In genomic region chr19:46515879-46516350, GRCh38 we compare ENCODE assay signal across 8 cellular contexts. TPM values are rescaled to one million over a fixed set of nuclear protein-coding genes. Genes with fewer than 3 reads are reported as not detected.
DNase-seq lines count a peak whose midpoint lies in the region; ATAC-seq, FAIRE-seq and TF ChIP-seq lines count a peak whose summit lies in the region.

No MANE protein-coding gene starts in this region.

- no peaks in the 10 kb centered on the region for H3F3A ChIP-seq in PC-9 (ENCODE audit: insufficient read depth, low read depth)

- no peaks in the 10 kb centered on the region for H3K36me3 ChIP-seq in PC-9 (ENCODE audit: low read depth)

- no peak overlapping the region for H2AFZ ChIP-seq in PC-9

- no peak overlapping the region for H3K27ac ChIP-seq in PC-9

- H4K20me1 ChIP-seq in PC-9 (ENCODE audit: insufficient read depth) = no peaks in the 10 kb centered on the region

- no peak overlapping the region for H3K4me3 ChIP-seq in PC-9

- H3K4me1 Mint-ChIP-seq in CD14-positive monocyte = peaks cover 12% of the 10 kb centered on the region
- H3K4me1 Mint-ChIP-seq in memory B cell = peaks cover 6% of the 10 kb centered on the region

- H3K9me3 ChIP-seq in PC-9 (ENCODE audit: insufficient read depth, low read depth) = no peaks in the 10 kb centered on the region

- ATAC-seq in memory B cell (ENCODE audit: low read depth) (peak; percentile 46), HG03196 (IDR thresholded peaks at IDR 0.05; ENCODE audit: unreplicated experiment) (no peak), GM19397 (IDR thresholded peaks at IDR 0.05; ENCODE audit: unreplicated experiment) (no peak)

- H3K27ac Mint-ChIP-seq in CD14-positive monocyte = peak overlapping the region in 1 of 7 donors; percentile 13
- no peak overlapping the region for H3K27ac Mint-ChIP-seq in memory B cell

- peaks cover 2 to 13% (median 9%) of the 10 kb centered on the region in 7 donors for H3K9me3 Mint-ChIP-seq in CD14-positive monocyte
- H3K9me3 Mint-ChIP-seq in memory B cell = peaks cover 2% of the 10 kb centered on the region

- POLR2A ChIA-PET in PC-9 (lab: Charles Lee; ENCODE audit: unreplicated experiment) = no interaction called here

- no peaks in the 10 kb centered on the region; the same call in 1 of the 2 replicates for H3K4me1 ChIP-seq in PC-9 (replicated peaks; ENCODE audit: insufficient read depth)

- no peaks in the 10 kb centered on the region for H3K79me2 ChIP-seq in PC-9 (ENCODE audit: low read depth)

- H3K4me3 Mint-ChIP-seq in CD14-positive monocyte = no peak overlapping the region
- no peak overlapping the region for H3K4me3 Mint-ChIP-seq in memory B cell

- no peak overlapping the region for H3K4me2 ChIP-seq in PC-9

- BruUV-seq in PC-9 (replicated peaks; lab: Mats Ljungman, UMichigan) = no TSS peak

- CTCF ChIA-PET in PC-9 (lab: Charles Lee) = interaction anchor here (0.6 to 1.2 kb wide), 4 partner anchors 27 to 744 kb away, joined by 3 to 5 read pairs (median 3); no protein-coding TSS in a partner anchor

- no peak for DNase-seq in CD14-positive monocyte (ENCODE audit: low spot score)
- no peak for DNase-seq in GM18507 (ENCODE audit: extremely low spot score, insufficient read length, low read depth)
- peak in 1 of 2 experiments; percentile 48 for DNase-seq in PC-9
- DNase-seq in central memory CD4-positive, alpha-beta T cell = peak; percentile 33
- no peak for DNase-seq in memory B cell (ENCODE audit: low spot score in 2 of 2)
- no peak for DNase-seq in NK-92 treated with Interleukin-12 subunit alpha and Interleukin-12 subunit beta, amount 100 ng/mL, for 24 hours (lab: John Stamatoyannopoulos, UW)

- H3K27me3 Mint-ChIP-seq in CD14-positive monocyte (ENCODE audit: low read depth in 3 of 3) = peaks cover 6 to 18% (median 7%) of the 10 kb centered on the region in 3 donors
- H3K27me3 Mint-ChIP-seq in memory B cell = peaks cover 18% of the 10 kb centered on the region

- peaks cover 0 to 2% of the 10 kb centered on the region in 2 donors for H3K36me3 Mint-ChIP-seq in CD14-positive monocyte
- no peaks in the 10 kb centered on the region for H3K36me3 Mint-ChIP-seq in memory B cell

- TF ChIP-seq CTCF in CD14-positive monocyte (IDR thresholded peaks at IDR 0.05) (peak; percentile 81), PC-9 (conservative IDR thresholded peaks at IDR 0.05) (peak; percentile 84)

- intact Hi-C loops in CD14-positive monocyte (cut with micrococcal nuclease) = loop anchor here in 1 of 2 donors (1.0 kb wide), 1 partner anchor 26 kb away; no protein-coding TSS in a partner anchor
- intact Hi-C loops in PC-9 (cut with micrococcal nuclease; ENCODE audit: unreplicated experiment) = loop anchor here (1.0 kb wide), 1 partner anchor 26 kb away; no protein-coding TSS in a partner anchor

- no peaks in the 10 kb centered on the region for H3K27me3 ChIP-seq in PC-9 (ENCODE audit: insufficient read depth, low read depth)

- H3K9me2 ChIP-seq in PC-9 (ENCODE audit: insufficient read depth) = no peaks in the 10 kb centered on the region

- peak; percentile 62 for FAIRE-seq in GM18507 (lab: Jason Lieb, UNC)

RNA-seq across cellular contexts. Expression of gene PNMA8B, which starts 20.2 kb away (rescaled TPM):
- polyA plus RNA-seq in CD14-positive monocyte = under 1 TPM in 1 of 2 donors, not detected in 1; 0.16 TPM
- total RNA-seq in PC-9 (2021) = not detected in 2 replicates

RNA-seq across cellular contexts. Expression of gene PNMA8A, which starts 44.6 kb away (rescaled TPM):
- not detected for polyA plus RNA-seq in CD14-positive monocyte
- total RNA-seq in PC-9 (2021) = not detected in 2 replicates
